ENCODE assay signal across 8 cellular contexts in genomic region chr10:26737730-26738129, GRCh38. TPM values are rescaled to one million over a fixed set of nuclear protein-coding genes. Genes with fewer than 3 reads are reported as not detected.
A peak's percentile ranks its signal among the peaks of the same experiment; 100 is the strongest.
DNase-seq lines count a peak whose midpoint lies in the region; ATAC-seq and TF ChIP-seq lines count a peak whose summit lies in the region.

No MANE protein-coding gene starts in this region.

- intact Hi-C loops in left lung (cut with DNase I): no loop called here

- H3K9me3 ChIP-seq in T-helper 17 cell (ENCODE audit: control insufficient read depth, low read length, poor library complexity, severe bottlenecking): no peaks in the 10 kb centered on the region
- no peaks in the 10 kb centered on the region for H3K9me3 ChIP-seq in left lung

- H3K36me3 Mint-ChIP-seq in T-helper 17 cell (ENCODE audit: low read depth): no peaks in the 10 kb centered on the region

- H3K27ac ChIP-seq in left lung: peak overlapping the region in 1 of 2 donors; percentile 76

- peaks cover 24% of the 10 kb centered on the region for H3K4me1 Mint-ChIP-seq in T-helper 17 cell

- peaks cover 0 to 8% of the 10 kb centered on the region in 2 donors for H3K4me1 ChIP-seq in left lung

- H3K36me3 ChIP-seq in left lung: peaks cover 0 to 88% of the 10 kb centered on the region in 2 donors

- no peaks in the 10 kb centered on the region for H3K27me3 ChIP-seq in left lung

- no peak overlapping the region for H3K4me3 ChIP-seq in left lung

- H3K4me3 Mint-ChIP-seq in T-helper 17 cell: no peak overlapping the region

- peak overlapping the region; percentile 94 for H3K27ac Mint-ChIP-seq in T-helper 17 cell

- TF ChIP-seq CTCF in left lung (IDR thresholded peaks at IDR 0.05) (no peak), omental fat pad (IDR thresholded peaks at IDR 0.05) (no peak)

- ATAC-seq in GM18870 (IDR thresholded peaks at IDR 0.05; ENCODE audit: unreplicated experiment): peak; percentile 82
- ATAC-seq in HG03039 (IDR thresholded peaks at IDR 0.05; ENCODE audit: unreplicated experiment): peak; percentile 80
- ATAC-seq in T-helper 17 cell: peak; percentile 75
- peak; percentile 78 for ATAC-seq in left lung
- no peak for ATAC-seq in omental fat pad (ENCODE audit: low FRiP score)

- no peaks in the 10 kb centered on the region for H3K27me3 Mint-ChIP-seq in T-helper 17 cell

- DNase-seq in Ammon's horn (ENCODE audit: low spot score) (peak; percentile 80), T-helper 17 cell (no peak), left lung (peak in 1 of 2 donors; percentile 57), omental fat pad (ENCODE audit: low spot score) (no peak), islet precursor cell (no peak), NCI-H524 treated with DMSO at 0.1 percent for 48 hours (lab: John Stamatoyannopoulos, UW) (no peak)

RNA-seq across cellular contexts. Expression of gene PDSS1, which starts 40.2 kb away (rescaled TPM):
- total RNA-seq in T-helper 17 cell: 1 to 10 TPM; 2.4 to 5.1 TPM
- total RNA-seq in left lung: 10 to 100 TPM in 1 of 2 donors, 1 to 10 TPM in 1; 7.1 to 17.3 TPM
- 10 to 100 TPM in 1 of 4 donors, 1 to 10 TPM in 3; 4.5 to 14.8 (median 5.0) TPM for total RNA-seq in omental fat pad
